In the genomic region with DNA sequence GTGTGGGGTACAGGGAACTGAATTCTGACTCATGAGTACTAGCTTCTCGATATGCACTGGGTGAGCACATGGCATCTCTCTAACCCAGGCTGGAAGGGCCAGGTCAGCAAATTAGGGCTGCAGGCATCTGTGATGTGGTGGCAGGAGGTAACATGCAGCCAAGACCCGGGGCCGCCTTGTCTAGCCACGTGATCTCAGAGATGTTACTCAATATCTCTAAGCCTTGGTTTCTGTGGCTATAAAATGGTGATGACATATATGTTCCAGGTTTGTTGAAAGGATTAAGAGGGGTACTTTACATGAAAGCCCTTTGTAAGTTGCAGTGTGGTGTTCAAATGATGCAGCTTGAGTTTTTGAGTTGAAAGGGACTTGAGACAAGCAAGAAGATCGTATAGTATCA, we compare ENCODE assay signal across 10 cellular contexts. TPM values are rescaled to one million over a fixed set of nuclear protein-coding genes. Genes with fewer than 3 reads are reported as not detected.
DNase-seq lines count a peak whose midpoint lies in the region; ATAC-seq and TF ChIP-seq lines count a peak whose summit lies in the region.
"Had no signal": no experiment of that assay in that cellular context is flagged by ENCODE, and none has a peak within 500 bp of the region (broad histone marks: within the 10 kb centered on the region; RNA-seq: fewer than 3 reads in every experiment).

No MANE protein-coding gene starts in this region.

- H3K4me3 Mint-ChIP-seq in activated CD4-positive, alpha-beta T cell treated with anti-CD3 and anti-CD28 coated beads, Interleukin-2, amount 10 ng/mL, durations not matched to agents 7 days and 5 days = no peak overlapping the region
- H3K4me3 Mint-ChIP-seq: activated CD4-positive, alpha-beta T cell treated with anti-CD3 and anti-CD28 coated beads, Interleukin-2, amount 10 ng/mL, durations not matched to agents 24 days and 14 days had no signal

- peaks cover 10% of the 10 kb centered on the region for H3K4me1 Mint-ChIP-seq in activated CD4-positive, alpha-beta T cell treated with anti-CD3 and anti-CD28 coated beads, Interleukin-2, amount 10 ng/mL, durations not matched to agents 7 days and 5 days

- peaks cover 59% of the 10 kb centered on the region for H3K27me3 Mint-ChIP-seq in activated CD4-positive, alpha-beta T cell treated with anti-CD3 and anti-CD28 coated beads, Interleukin-2, amount 10 ng/mL, durations not matched to agents 7 days and 5 days
- H3K27me3 Mint-ChIP-seq: memory B cell had no signal

- CTCF ChIA-PET in RWPE1 (lab: Yijun Ruan, JAX) = interaction anchor here (0.6 to 1.4 kb wide), 2 partner anchors 271 to 305 kb away, joined by 3 to 7 read pairs; no protein-coding TSS in a partner anchor
- CTCF ChIA-PET in activated CD4-positive, alpha-beta T cell treated with anti-CD3 and anti-CD28 coated beads, Interleukin-2, amount 10 ng/mL, durations not matched to agents 7 days and 5 days (lab: Charles Lee) = interaction anchor here (1.3 kb wide), 1 partner anchor 23 kb away, joined by 5 read pairs; no protein-coding TSS in a partner anchor

- H3K4me3 ChIP-seq in Jurkat, Clone E6-1 (ENCODE audit: low read length) = no peak overlapping the region

- POLR2A ChIA-PET in RWPE1 (lab: Yijun Ruan, JAX; ENCODE audit: low non-redundant PET) = no interaction called here
- POLR2A ChIA-PET in activated CD4-positive, alpha-beta T cell treated with anti-CD3 and anti-CD28 coated beads, Interleukin-2, amount 10 ng/mL, durations not matched to agents 7 days and 5 days (lab: Charles Lee) = no interaction called here

- TF ChIP-seq CTCF in RWPE1 (conservative IDR thresholded peaks at IDR 0.05; ENCODE audit: low read depth) = no peak

- H3K9me3 Mint-ChIP-seq in activated CD4-positive, alpha-beta T cell treated with anti-CD3 and anti-CD28 coated beads, Interleukin-2, amount 10 ng/mL, durations not matched to agents 7 days and 5 days = no peaks in the 10 kb centered on the region
- H3K9me3 Mint-ChIP-seq: activated CD4-positive, alpha-beta T cell treated with anti-CD3 and anti-CD28 coated beads, Interleukin-2, amount 10 ng/mL, durations not matched to agents 24 days and 14 days; memory B cell had no signal

- ATAC-seq in HG03469 (IDR thresholded peaks at IDR 0.05; ENCODE audit: unreplicated experiment) = no peak
- no peak for ATAC-seq in GM18867 (IDR thresholded peaks at IDR 0.05; ENCODE audit: unreplicated experiment)
- no peak for ATAC-seq in GM19023 (IDR thresholded peaks at IDR 0.05; ENCODE audit: unreplicated experiment)

- H3K27ac Mint-ChIP-seq in activated CD4-positive, alpha-beta T cell treated with anti-CD3 and anti-CD28 coated beads, Interleukin-2, amount 10 ng/mL, durations not matched to agents 7 days and 5 days = no peak overlapping the region
- H3K27ac Mint-ChIP-seq: activated CD4-positive, alpha-beta T cell treated with anti-CD3 and anti-CD28 coated beads, Interleukin-2, amount 10 ng/mL, durations not matched to agents 24 days and 14 days had no signal

- no peaks in the 10 kb centered on the region for H3K36me3 Mint-ChIP-seq in activated CD4-positive, alpha-beta T cell treated with anti-CD3 and anti-CD28 coated beads, Interleukin-2, amount 10 ng/mL, durations not matched to agents 7 days and 5 days (ENCODE audit: low read depth)

- DNase-seq in CD1c-positive myeloid dendritic cell (ENCODE audit: extremely low spot score) = peak; percentile 31
- DNase-seq in Jurkat, Clone E6-1 (ENCODE audit: low read depth, low spot score) = peak; percentile 55
- DNase-seq in RWPE1 (ENCODE audit: low spot score) = peak; percentile 41
- DNase-seq in kidney tubule cell (ENCODE audit: low spot score) = peak; percentile 64
- no peak for DNase-seq in activated CD4-positive, alpha-beta T cell treated with anti-CD3 and anti-CD28 coated beads, Interleukin-2, amount 10 ng/mL, durations not matched to agents 7 days and 5 days
- DNase-seq: activated CD4-positive, alpha-beta T cell treated with anti-CD3 and anti-CD28 coated beads, Interleukin-2, amount 10 ng/mL, durations not matched to agents 24 days and 14 days had no signal

- H3K27ac ChIP-seq in RWPE1 = no peak overlapping the region

RNA-seq across cellular contexts. Expression of a gene that starts 3.2 kb away (rescaled TPM):
- not detected for polyA plus RNA-seq in Jurkat, Clone E6-1 (2012; ENCODE audit: insufficient read depth, insufficient read length)
- not detected for total RNA-seq in activated CD4-positive, alpha-beta T cell treated with anti-CD3 and anti-CD28 coated beads, Interleukin-2, amount 10 ng/mL, durations not matched to agents 7 days and 5 days
- total RNA-seq: activated CD4-positive, alpha-beta T cell treated with anti-CD3 and anti-CD28 coated beads, Interleukin-2, amount 10 ng/mL, durations not matched to agents 24 days and 14 days had no signal
